Comparison of ENCODE assay signal across 15 cellular contexts in genomic region chr3:60430208-60430607, GRCh38.
DNase-seq lines count a peak whose midpoint lies in the region; ATAC-seq lines count a peak whose summit lies in the region.
"Had no signal": no experiment of that assay in that cellular context is flagged by ENCODE, and none has a peak within 500 bp of the region (broad histone marks: within the 10 kb centered on the region; RNA-seq: fewer than 3 reads in every experiment).

No MANE protein-coding gene starts in this region.

- no peaks in the 10 kb centered on the region for H3K9me3 Mint-ChIP-seq in activated CD4-positive, alpha-beta T cell treated with anti-CD3 and anti-CD28 coated beads for 36 hours (ENCODE audit: low read depth)
- H3K9me3 Mint-ChIP-seq in stimulated activated naive CD8-positive, alpha-beta T cell treated with anti-CD3 and anti-CD28 coated beads, Interleukin-15, amount 100 ng/mL, for 72 hours = no peaks in the 10 kb centered on the region
- H3K9me3 Mint-ChIP-seq in activated T-helper 1 cell treated with anti-CD3 and anti-CD28 coated beads, Interleukin-12 subunit alpha, Interleukin-12 subunit beta, Interleukin-2, Interleukin-4 antibody, amounts not matched to agents 30 ng/mL and 10 ng/mL and 1 ng/mL, durations not matched to agents 14 hours and 24 hours and 36 hours = no peaks in the 10 kb centered on the region
- no peaks in the 10 kb centered on the region for H3K9me3 Mint-ChIP-seq in CD4-positive, alpha-beta memory T cell
- H3K9me3 Mint-ChIP-seq: CD8-positive, alpha-beta T cell; GM23338; H9 had no signal

- H3K4me1 Mint-ChIP-seq in activated CD4-positive, alpha-beta T cell treated with anti-CD3 and anti-CD28 coated beads for 36 hours = peaks cover 19% of the 10 kb centered on the region
- peaks cover 23% of the 10 kb centered on the region for H3K4me1 Mint-ChIP-seq in stimulated activated naive CD8-positive, alpha-beta T cell treated with anti-CD3 and anti-CD28 coated beads, Interleukin-15, amount 100 ng/mL, for 72 hours
- peaks cover 16% of the 10 kb centered on the region for H3K4me1 Mint-ChIP-seq in activated T-helper 1 cell treated with anti-CD3 and anti-CD28 coated beads, Interleukin-12 subunit alpha, Interleukin-12 subunit beta, Interleukin-2, Interleukin-4 antibody, amounts not matched to agents 30 ng/mL and 10 ng/mL and 1 ng/mL, durations not matched to agents 14 hours and 24 hours and 36 hours (ENCODE audit: low read depth)
- H3K4me1 Mint-ChIP-seq in CD4-positive, alpha-beta memory T cell = no peaks in the 10 kb centered on the region

- POLR2A ChIA-PET in activated CD4-positive, alpha-beta T cell treated with anti-CD3 and anti-CD28 coated beads for 36 hours (lab: Charles Lee) = interaction anchor here (0.7 kb wide), 1 partner anchor 121 kb away, joined by 3 read pairs; no protein-coding TSS in a partner anchor
- POLR2A ChIA-PET in CD4-positive, alpha-beta memory T cell (lab: Charles Lee; ENCODE audit: partially characterized antibody) = no interaction called here

- no peak overlapping the region for H3K27ac Mint-ChIP-seq in activated CD4-positive, alpha-beta T cell treated with anti-CD3 and anti-CD28 coated beads for 36 hours
- peak overlapping the region in 1 of 2 donors; percentile 65 for H3K27ac Mint-ChIP-seq in stimulated activated naive CD8-positive, alpha-beta T cell treated with anti-CD3 and anti-CD28 coated beads, Interleukin-15, amount 100 ng/mL, for 72 hours
- H3K27ac Mint-ChIP-seq in activated T-helper 1 cell treated with anti-CD3 and anti-CD28 coated beads, Interleukin-12 subunit alpha, Interleukin-12 subunit beta, Interleukin-2, Interleukin-4 antibody, amounts not matched to agents 30 ng/mL and 10 ng/mL and 1 ng/mL, durations not matched to agents 14 hours and 24 hours and 36 hours = peak overlapping the region; percentile 73
- H3K27ac Mint-ChIP-seq in CD4-positive, alpha-beta memory T cell = no peak overlapping the region
- H3K27ac Mint-ChIP-seq: CD8-positive, alpha-beta T cell; GM23338; H9 had no signal

- no peaks in the 10 kb centered on the region for H3K9me3 ChIP-seq in CD4-positive, alpha-beta memory T cell (ENCODE audit: control insufficient read depth in 1 of 2, low read length in 2 of 2)
- H3K9me3 ChIP-seq: Caco-2 had no signal

- intact Hi-C loops in activated CD4-positive, alpha-beta T cell treated with anti-CD3 and anti-CD28 coated beads for 36 hours (cut with DNase I, micrococcal nuclease) = no loop called here
- intact Hi-C loops in activated T-helper 1 cell treated with anti-CD3 and anti-CD28 coated beads, Interleukin-12 subunit alpha, Interleukin-12 subunit beta, Interleukin-2, Interleukin-4 antibody, amounts not matched to agents 30 ng/mL and 10 ng/mL and 1 ng/mL, durations not matched to agents 14 hours and 24 hours and 36 hours (cut with micrococcal nuclease) = no loop called here
- intact Hi-C loops in CD4-positive, alpha-beta memory T cell (cut with micrococcal nuclease) = loop anchor here (2.0 kb wide), 1 partner anchor 855 kb away; no protein-coding TSS in a partner anchor

- H3K4me3 Mint-ChIP-seq in activated CD4-positive, alpha-beta T cell treated with anti-CD3 and anti-CD28 coated beads for 36 hours = no peak overlapping the region
- H3K4me3 Mint-ChIP-seq in stimulated activated naive CD8-positive, alpha-beta T cell treated with anti-CD3 and anti-CD28 coated beads, Interleukin-15, amount 100 ng/mL, for 72 hours = no peak overlapping the region
- no peak overlapping the region for H3K4me3 Mint-ChIP-seq in activated T-helper 1 cell treated with anti-CD3 and anti-CD28 coated beads, Interleukin-12 subunit alpha, Interleukin-12 subunit beta, Interleukin-2, Interleukin-4 antibody, amounts not matched to agents 30 ng/mL and 10 ng/mL and 1 ng/mL, durations not matched to agents 14 hours and 24 hours and 36 hours
- no peak overlapping the region for H3K4me3 Mint-ChIP-seq in CD4-positive, alpha-beta memory T cell
- H3K4me3 Mint-ChIP-seq: CD8-positive, alpha-beta T cell; GM23338; H9 had no signal

- no peak overlapping the region for H3K4me3 ChIP-seq in CD4-positive, alpha-beta memory T cell (ENCODE audit: low read length in 2 of 2)
- H3K4me3 ChIP-seq: GM23338 had no signal

- no peaks in the 10 kb centered on the region for H3K4me1 ChIP-seq in CD4-positive, alpha-beta memory T cell (ENCODE audit: insufficient read depth, low read length)
- H3K4me1 ChIP-seq: Caco-2 had no signal

- H3K27me3 ChIP-seq in CD4-positive, alpha-beta memory T cell (ENCODE audit: insufficient read depth, low read length) = no peaks in the 10 kb centered on the region

- no peaks in the 10 kb centered on the region for H3K27me3 Mint-ChIP-seq in activated CD4-positive, alpha-beta T cell treated with anti-CD3 and anti-CD28 coated beads for 36 hours
- no peaks in the 10 kb centered on the region for H3K27me3 Mint-ChIP-seq in stimulated activated naive CD8-positive, alpha-beta T cell treated with anti-CD3 and anti-CD28 coated beads, Interleukin-15, amount 100 ng/mL, for 72 hours
- no peaks in the 10 kb centered on the region for H3K27me3 Mint-ChIP-seq in activated T-helper 1 cell treated with anti-CD3 and anti-CD28 coated beads, Interleukin-12 subunit alpha, Interleukin-12 subunit beta, Interleukin-2, Interleukin-4 antibody, amounts not matched to agents 30 ng/mL and 10 ng/mL and 1 ng/mL, durations not matched to agents 14 hours and 24 hours and 36 hours (ENCODE audit: insufficient read depth)
- no peaks in the 10 kb centered on the region for H3K27me3 Mint-ChIP-seq in CD4-positive, alpha-beta memory T cell

- no peaks in the 10 kb centered on the region for H3K36me3 ChIP-seq in CD4-positive, alpha-beta memory T cell (ENCODE audit: insufficient read depth, low read length)

- DNase-seq in activated CD4-positive, alpha-beta T cell treated with anti-CD3 and anti-CD28 coated beads for 36 hours = no peak
- DNase-seq in activated CD4-positive, alpha-beta T cell treated with anti-CD3 and anti-CD28 coated beads, Interleukin-2, amount 50 U/mL, for 4 hours = no peak
- DNase-seq in stimulated activated naive CD8-positive, alpha-beta T cell treated with anti-CD3 and anti-CD28 coated beads, Interleukin-15, amount 100 ng/mL, for 72 hours = no peak
- DNase-seq in stimulated activated naive CD8-positive, alpha-beta T cell treated with anti-CD3 and anti-CD28 coated beads, Interleukin-15, Interleukin-2, amounts not matched to agents 100 U/mL and 50 U/mL, for 24 hours = no peak
- DNase-seq in activated T-helper 1 cell treated with anti-CD3 and anti-CD28 coated beads, Interleukin-12 subunit alpha, Interleukin-12 subunit beta, Interleukin-2, Interleukin-4 antibody, amounts not matched to agents 30 ng/mL and 10 ng/mL and 1 ng/mL, durations not matched to agents 14 hours and 24 hours and 36 hours (ENCODE audit: low spot score) = no peak
- no peak for DNase-seq in CD4-positive, alpha-beta memory T cell
- DNase-seq: C1 segment of cervical spinal cord; Caco-2; CD8-positive, alpha-beta T cell; DMS153; GF-D8; H9 had no signal

- no peak overlapping the region for H3K27ac ChIP-seq in CD4-positive, alpha-beta memory T cell (ENCODE audit: low read depth, low read length)

- CTCF ChIA-PET in activated CD4-positive, alpha-beta T cell treated with anti-CD3 and anti-CD28 coated beads for 36 hours (lab: Charles Lee) = no interaction called here
- CTCF ChIA-PET in CD4-positive, alpha-beta memory T cell (lab: Charles Lee; ENCODE audit: partially characterized antibody) = no interaction called here

- ATAC-seq in activated CD4-positive, alpha-beta T cell treated with anti-CD3 and anti-CD28 coated beads for 36 hours = peak; percentile 60
- ATAC-seq in stimulated activated naive CD8-positive, alpha-beta T cell treated with anti-CD3 and anti-CD28 coated beads, Interleukin-15, amount 100 ng/mL, for 72 hours = peak; percentile 53
- no peak for ATAC-seq in stimulated activated naive CD8-positive, alpha-beta T cell treated with anti-CD3 and anti-CD28 coated beads, Interleukin-15, Interleukin-2, amounts not matched to agents 100 U/mL and 50 U/mL, for 24 hours
- no peak for ATAC-seq in HG03175 (IDR thresholded peaks at IDR 0.05; ENCODE audit: unreplicated experiment)
- ATAC-seq: CD8-positive, alpha-beta T cell; GM23338; HCT116 had no signal

- H3K36me3 Mint-ChIP-seq in activated CD4-positive, alpha-beta T cell treated with anti-CD3 and anti-CD28 coated beads for 36 hours (ENCODE audit: low read depth) = no peaks in the 10 kb centered on the region
- H3K36me3 Mint-ChIP-seq in activated T-helper 1 cell treated with anti-CD3 and anti-CD28 coated beads, Interleukin-12 subunit alpha, Interleukin-12 subunit beta, Interleukin-2, Interleukin-4 antibody, amounts not matched to agents 30 ng/mL and 10 ng/mL and 1 ng/mL, durations not matched to agents 14 hours and 24 hours and 36 hours (ENCODE audit: low read depth) = no peaks in the 10 kb centered on the region
- no peaks in the 10 kb centered on the region for H3K36me3 Mint-ChIP-seq in CD4-positive, alpha-beta memory T cell
- H3K36me3 Mint-ChIP-seq: CD8-positive, alpha-beta T cell had no signal

Comparison
In these comparisons a context has a peak if more than half of its experiments do, and no peak if none do; other contexts are left out.
1. ATAC-seq: peak in activated CD4-positive, alpha-beta T cell treated with anti-CD3 and anti-CD28 coated beads for 36 hours (single experiment) and stimulated activated naive CD8-positive, alpha-beta T cell treated with anti-CD3 and anti-CD28 coated beads, Interleukin-15, amount 100 ng/mL, for 72 hours (single experiment); none in stimulated activated naive CD8-positive, alpha-beta T cell treated with anti-CD3 and anti-CD28 coated beads, Interleukin-15, Interleukin-2, amounts not matched to agents 100 U/mL and 50 U/mL, for 24 hours (single experiment) and HG03175 (single experiment).